Comparison of ENCODE assay signal across 1 cellular context in the genomic region with DNA sequence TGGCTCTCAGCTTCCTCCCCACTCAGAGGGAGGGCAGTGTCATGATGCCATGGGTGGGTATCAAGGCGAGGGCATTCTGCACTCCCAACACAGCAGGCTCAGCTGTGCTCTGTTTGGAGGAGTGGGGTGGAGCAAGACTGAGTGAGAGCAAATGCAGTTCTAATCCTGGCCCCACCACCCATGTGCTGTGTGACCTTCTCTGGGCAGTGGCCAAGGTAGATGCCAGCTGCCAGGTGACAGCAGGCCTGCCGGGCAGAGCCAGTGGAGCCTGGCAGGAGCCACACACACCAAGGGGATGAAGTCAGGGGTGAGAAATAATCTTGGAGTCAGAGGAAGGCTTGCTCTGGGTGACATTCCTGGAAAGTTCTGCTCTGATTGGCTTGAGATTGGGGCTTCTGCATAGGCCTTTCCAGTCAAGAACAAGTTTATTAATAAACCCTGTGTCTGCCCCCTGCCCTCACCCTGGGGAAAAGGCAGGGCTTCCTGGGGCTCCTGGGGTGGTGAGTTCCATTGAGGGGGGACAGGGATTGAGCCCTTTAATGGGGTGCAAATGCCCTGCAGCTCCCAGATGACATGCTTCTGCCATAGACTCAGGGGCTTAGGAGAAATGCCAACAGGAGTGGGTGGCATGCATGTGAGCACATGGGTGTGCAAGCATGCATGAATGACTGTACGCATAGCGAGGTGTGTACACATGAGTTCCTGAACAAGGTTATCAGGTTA.
TF ChIP-seq lines count a peak whose summit lies in the region.

No MANE protein-coding gene starts in this region.

TF ChIP-seq in H1, 55 proteins besides CTCF, POLR2A, EP300 and RAD21:
- TF ChIP-seq, protein P1, sequence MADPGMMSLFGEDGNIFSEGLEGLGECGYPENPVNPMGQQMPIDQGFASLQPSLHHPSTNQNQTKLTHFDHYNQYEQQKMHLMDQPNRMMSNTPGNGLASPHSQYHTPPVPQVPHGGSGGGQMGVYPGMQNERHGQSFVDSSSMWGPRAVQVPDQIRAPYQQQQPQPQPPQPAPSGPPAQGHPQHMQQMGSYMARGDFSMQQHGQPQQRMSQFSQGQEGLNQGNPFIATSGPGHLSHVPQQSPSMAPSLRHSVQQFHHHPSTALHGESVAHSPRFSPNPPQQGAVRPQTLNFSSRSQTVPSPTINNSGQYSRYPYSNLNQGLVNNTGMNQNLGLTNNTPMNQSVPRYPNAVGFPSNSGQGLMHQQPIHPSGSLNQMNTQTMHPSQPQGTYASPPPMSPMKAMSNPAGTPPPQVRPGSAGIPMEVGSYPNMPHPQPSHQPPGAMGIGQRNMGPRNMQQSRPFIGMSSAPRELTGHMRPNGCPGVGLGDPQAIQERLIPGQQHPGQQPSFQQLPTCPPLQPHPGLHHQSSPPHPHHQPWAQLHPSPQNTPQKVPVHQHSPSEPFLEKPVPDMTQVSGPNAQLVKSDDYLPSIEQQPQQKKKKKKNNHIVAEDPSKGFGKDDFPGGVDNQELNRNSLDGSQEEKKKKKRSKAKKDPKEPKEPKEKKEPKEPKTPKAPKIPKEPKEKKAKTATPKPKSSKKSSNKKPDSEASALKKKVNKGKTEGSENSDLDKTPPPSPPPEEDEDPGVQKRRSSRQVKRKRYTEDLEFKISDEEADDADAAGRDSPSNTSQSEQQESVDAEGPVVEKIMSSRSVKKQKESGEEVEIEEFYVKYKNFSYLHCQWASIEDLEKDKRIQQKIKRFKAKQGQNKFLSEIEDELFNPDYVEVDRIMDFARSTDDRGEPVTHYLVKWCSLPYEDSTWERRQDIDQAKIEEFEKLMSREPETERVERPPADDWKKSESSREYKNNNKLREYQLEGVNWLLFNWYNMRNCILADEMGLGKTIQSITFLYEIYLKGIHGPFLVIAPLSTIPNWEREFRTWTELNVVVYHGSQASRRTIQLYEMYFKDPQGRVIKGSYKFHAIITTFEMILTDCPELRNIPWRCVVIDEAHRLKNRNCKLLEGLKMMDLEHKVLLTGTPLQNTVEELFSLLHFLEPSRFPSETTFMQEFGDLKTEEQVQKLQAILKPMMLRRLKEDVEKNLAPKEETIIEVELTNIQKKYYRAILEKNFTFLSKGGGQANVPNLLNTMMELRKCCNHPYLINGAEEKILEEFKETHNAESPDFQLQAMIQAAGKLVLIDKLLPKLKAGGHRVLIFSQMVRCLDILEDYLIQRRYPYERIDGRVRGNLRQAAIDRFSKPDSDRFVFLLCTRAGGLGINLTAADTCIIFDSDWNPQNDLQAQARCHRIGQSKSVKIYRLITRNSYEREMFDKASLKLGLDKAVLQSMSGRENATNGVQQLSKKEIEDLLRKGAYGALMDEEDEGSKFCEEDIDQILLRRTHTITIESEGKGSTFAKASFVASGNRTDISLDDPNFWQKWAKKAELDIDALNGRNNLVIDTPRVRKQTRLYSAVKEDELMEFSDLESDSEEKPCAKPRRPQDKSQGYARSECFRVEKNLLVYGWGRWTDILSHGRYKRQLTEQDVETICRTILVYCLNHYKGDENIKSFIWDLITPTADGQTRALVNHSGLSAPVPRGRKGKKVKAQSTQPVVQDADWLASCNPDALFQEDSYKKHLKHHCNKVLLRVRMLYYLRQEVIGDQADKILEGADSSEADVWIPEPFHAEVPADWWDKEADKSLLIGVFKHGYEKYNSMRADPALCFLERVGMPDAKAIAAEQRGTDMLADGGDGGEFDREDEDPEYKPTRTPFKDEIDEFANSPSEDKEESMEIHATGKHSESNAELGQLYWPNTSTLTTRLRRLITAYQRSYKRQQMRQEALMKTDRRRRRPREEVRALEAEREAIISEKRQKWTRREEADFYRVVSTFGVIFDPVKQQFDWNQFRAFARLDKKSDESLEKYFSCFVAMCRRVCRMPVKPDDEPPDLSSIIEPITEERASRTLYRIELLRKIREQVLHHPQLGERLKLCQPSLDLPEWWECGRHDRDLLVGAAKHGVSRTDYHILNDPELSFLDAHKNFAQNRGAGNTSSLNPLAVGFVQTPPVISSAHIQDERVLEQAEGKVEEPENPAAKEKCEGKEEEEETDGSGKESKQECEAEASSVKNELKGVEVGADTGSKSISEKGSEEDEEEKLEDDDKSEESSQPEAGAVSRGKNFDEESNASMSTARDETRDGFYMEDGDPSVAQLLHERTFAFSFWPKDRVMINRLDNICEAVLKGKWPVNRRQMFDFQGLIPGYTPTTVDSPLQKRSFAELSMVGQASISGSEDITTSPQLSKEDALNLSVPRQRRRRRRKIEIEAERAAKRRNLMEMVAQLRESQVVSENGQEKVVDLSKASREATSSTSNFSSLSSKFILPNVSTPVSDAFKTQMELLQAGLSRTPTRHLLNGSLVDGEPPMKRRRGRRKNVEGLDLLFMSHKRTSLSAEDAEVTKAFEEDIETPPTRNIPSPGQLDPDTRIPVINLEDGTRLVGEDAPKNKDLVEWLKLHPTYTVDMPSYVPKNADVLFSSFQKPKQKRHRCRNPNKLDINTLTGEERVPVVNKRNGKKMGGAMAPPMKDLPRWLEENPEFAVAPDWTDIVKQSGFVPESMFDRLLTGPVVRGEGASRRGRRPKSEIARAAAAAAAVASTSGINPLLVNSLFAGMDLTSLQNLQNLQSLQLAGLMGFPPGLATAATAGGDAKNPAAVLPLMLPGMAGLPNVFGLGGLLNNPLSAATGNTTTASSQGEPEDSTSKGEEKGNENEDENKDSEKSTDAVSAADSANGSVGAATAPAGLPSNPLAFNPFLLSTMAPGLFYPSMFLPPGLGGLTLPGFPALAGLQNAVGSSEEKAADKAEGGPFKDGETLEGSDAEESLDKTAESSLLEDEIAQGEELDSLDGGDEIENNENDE (IDR thresholded peaks at IDR 0.05; ENCODE audit: insufficient replicate concordance, low read length), result no peak
- TF ChIP-seq EGR1 (IDR thresholded peaks at IDR 0.05; ENCODE audit: borderline replicate concordance, low read depth, low read length) (no peak), POU5F1 (IDR thresholded peaks at IDR 0.05; ENCODE audit: low read depth, low read length) (no peak), EZH2 (IDR thresholded peaks at IDR 0.05; ENCODE audit: low read depth, low read length, severe bottlenecking) (no peak), ASH2L (IDR thresholded peaks at IDR 0.05; ENCODE audit: low read length) (no peak), JUN (IDR thresholded peaks at IDR 0.05; ENCODE audit: low read depth, low read length) (no peak), MAFK (IDR thresholded peaks at IDR 0.05; ENCODE audit: low read depth, low read length) (no peak), TAF7 (optimal IDR thresholded peaks at IDR 0.05; ENCODE audit: borderline replicate concordance, low read depth, low read length) (no peak), SUZ12 (IDR thresholded peaks at IDR 0.05; ENCODE audit: low read length) (no peak), CHD2 (IDR thresholded peaks at IDR 0.05; ENCODE audit: low read length) (no peak), CEBPB (IDR thresholded peaks at IDR 0.05; ENCODE audit: low read depth, low read length) (no peak), TCF12 (IDR thresholded peaks at IDR 0.05; ENCODE audit: low read depth, low read length) (no peak), ZNF274 (IDR thresholded peaks at IDR 0.05; ENCODE audit: borderline replicate concordance, extremely low read depth, low read length) (no peak), NANOG (IDR thresholded peaks at IDR 0.05; ENCODE audit: insufficient read depth, low read depth, low read length, poor library complexity, severe bottlenecking) (no peak), FOSL1 (IDR thresholded peaks at IDR 0.05; ENCODE audit: insufficient read depth, low read depth, low read length) (no peak), CREB1 (IDR thresholded peaks at IDR 0.05) (no peak), HDAC2 (IDR thresholded peaks at IDR 0.05; ENCODE audit: borderline replicate concordance in 1 of 2, low read depth in 2 of 2, low read length in 2 of 2) (no peak)
